ENCODE assay signal across 1 cellular context in genomic region chr10:69358148-69358795, GRCh38.
TF ChIP-seq lines count a peak whose summit lies in the region.

No MANE protein-coding gene starts in this region.

TF ChIP-seq in K562, 482 proteins besides CTCF, POLR2A, EP300 and RAD21 (continued from another document):
- TF ChIP-seq NFIC (IDR thresholded peaks at IDR 0.05): peak; percentile 51
- no peak for TF ChIP-seq GTF2B (IDR thresholded peaks at IDR 0.05; ENCODE audit: extremely low read depth, insufficient read length)
- no peak for TF ChIP-seq ZNF699 (CRISPR knock-in tag; IDR thresholded peaks at IDR 0.05; ENCODE audit: insufficient replicate concordance)
- no peak for TF ChIP-seq SMARCC2 (IDR thresholded peaks at IDR 0.05; ENCODE audit: low read depth)
- TF ChIP-seq PRDM10 (IDR thresholded peaks at IDR 0.05; ENCODE audit: partially characterized antibody): peak; percentile 40
- TF ChIP-seq E2F8 (IDR thresholded peaks at IDR 0.05; ENCODE audit: low read depth, partially characterized antibody): no peak
